20 cellular contexts compared by ENCODE assay signal in genomic region chr7:38492010-38492409, GRCh38.
DNase-seq lines count a peak whose midpoint lies in the region; ATAC-seq and TF ChIP-seq lines count a peak whose summit lies in the region.
"Had no signal": no experiment of that assay in that cellular context is flagged by ENCODE, and none has a peak within 500 bp of the region (broad histone marks: within the 10 kb centered on the region; RNA-seq: fewer than 3 reads in every experiment).

No MANE protein-coding gene starts in this region.

- no peaks in the 10 kb centered on the region for H3K9me3 Mint-ChIP-seq in Caco-2 (ENCODE audit: unreplicated experiment)

- H3K4me3 ChIP-seq in Caco-2 (ENCODE audit: low read depth, low read length): no peak overlapping the region
- H3K4me3 ChIP-seq in iPS DF 6.9 (ENCODE audit: low read length): no peak overlapping the region
- no peak overlapping the region for H3K4me3 ChIP-seq in lower lobe of right lung

- no peak overlapping the region for H3K27ac Mint-ChIP-seq in Caco-2 (ENCODE audit: unreplicated experiment)
- H3K27ac Mint-ChIP-seq: CD4-positive, CD25-positive, alpha-beta regulatory T cell had no signal

- DNase-seq in Caco-2: peak in 1 of 2 experiments; percentile 14
- peak; percentile 9 for DNase-seq in HT-29 (ENCODE audit: low spot score)
- peak; percentile 14 for DNase-seq in SW480 (ENCODE audit: low spot score)
- peak; percentile 13 for DNase-seq in iPS DF 6.9 (ENCODE audit: low read depth, low spot score)
- no peak for DNase-seq in NOMO-1 treated with DMSO at 0.1 percent for 48 hours (lab: John Stamatoyannopoulos, UW; ENCODE audit: unreplicated experiment)
- no peak for DNase-seq in lower lobe of right lung
- DNase-seq in NK-92 treated with Interleukin-12 subunit alpha and Interleukin-12 subunit beta, amount 100 ng/mL, for 24 hours (lab: John Stamatoyannopoulos, UW): no peak
- DNase-seq in cerebellum (ENCODE audit: low spot score): no peak
- DNase-seq: BE2C; CD4-positive, CD25-positive, alpha-beta regulatory T cell; COR-L47; DMS79; KBM-7; MV-4-11; NCI-H1694 treated with DMSO at 0.1 percent for 48 hours; NCI-H2107; NCI-H226; NCI-H524 treated with DMSO at 0.1 percent for 48 hours; Right ventricle myocardium superior; SW 1271 had no signal

- CTCF ChIA-PET in Caco-2 (lab: Charles Lee): no interaction called here

- POLR2A ChIA-PET in Caco-2 (lab: Charles Lee): no interaction called here

- ATAC-seq in lower lobe of right lung: no peak

- H3K27me3 Mint-ChIP-seq in Caco-2 (ENCODE audit: insufficient read depth, unreplicated experiment): peaks cover 3% of the 10 kb centered on the region

- intact Hi-C loops in Caco-2 (cut with micrococcal nuclease; ENCODE audit: unreplicated experiment) (no loop called here), lower lobe of right lung (cut with DNase I) (no loop called here)

- no peaks in the 10 kb centered on the region for H3K4me1 ChIP-seq in Caco-2
- no peaks in the 10 kb centered on the region; the same call in 1 of the 2 replicates for H3K4me1 ChIP-seq in iPS DF 6.9 (ENCODE audit: control insufficient read depth, insufficient read depth, low read length)
- H3K4me1 ChIP-seq in lower lobe of right lung: no peaks in the 10 kb centered on the region
- H3K4me1 ChIP-seq: BE2C had no signal

- no CpG with 5 or more reads among the region's 2 CpGs for WGBS in iPS DF 6.9 (ENCODE audit: insufficient coverage, insufficient read length)

- H3K27me3 ChIP-seq in Caco-2 (replicated peaks; ENCODE audit: control insufficient read depth, insufficient read depth, low read length) (no peaks in the 10 kb centered on the region), iPS DF 6.9 (ENCODE audit: control insufficient read depth, insufficient read depth, low read length) (no peaks in the 10 kb centered on the region), lower lobe of right lung (ENCODE audit: low read depth) (no peaks in the 10 kb centered on the region)
- H3K27me3 ChIP-seq: BE2C had no signal

- no peaks in the 10 kb centered on the region for H3K36me3 Mint-ChIP-seq in Caco-2 (ENCODE audit: insufficient read depth, unreplicated experiment)
- H3K36me3 Mint-ChIP-seq: CD4-positive, CD25-positive, alpha-beta regulatory T cell had no signal

- TF ChIP-seq CTCF in Caco-2 (IDR thresholded peaks at IDR 0.05; ENCODE audit: insufficient read depth in 1 of 2, low read depth in 1 of 2, low read length in 1 of 2, severe bottlenecking in 1 of 2, unreplicated experiment in 1 of 2) (no peak), lower lobe of right lung (IDR thresholded peaks at IDR 0.05) (no peak)

- H3K36me3 ChIP-seq in Caco-2 (ENCODE audit: control insufficient read depth, insufficient read depth, low read length): no peaks in the 10 kb centered on the region
- H3K36me3 ChIP-seq in iPS DF 6.9 (ENCODE audit: control insufficient read depth, insufficient read depth, low read length): no peaks in the 10 kb centered on the region
- no peaks in the 10 kb centered on the region for H3K36me3 ChIP-seq in lower lobe of right lung
- H3K36me3 ChIP-seq: BE2C had no signal

- no peak overlapping the region for H3K27ac ChIP-seq in iPS DF 6.9 (ENCODE audit: low read length)
- no peak overlapping the region for H3K27ac ChIP-seq in lower lobe of right lung

- no peaks in the 10 kb centered on the region for H3K9me3 ChIP-seq in Caco-2
- H3K9me3 ChIP-seq in iPS DF 6.9 (ENCODE audit: control insufficient read depth, insufficient read depth, low read length): no peaks in the 10 kb centered on the region
- H3K9me3 ChIP-seq in lower lobe of right lung: no peaks in the 10 kb centered on the region
- H3K9me3 ChIP-seq: BE2C had no signal

- no peaks in the 10 kb centered on the region for H3K4me1 Mint-ChIP-seq in Caco-2 (ENCODE audit: low read depth, unreplicated experiment)
- H3K4me1 Mint-ChIP-seq: CD4-positive, CD25-positive, alpha-beta regulatory T cell had no signal

- H3K4me3 Mint-ChIP-seq in Caco-2 (ENCODE audit: unreplicated experiment): peak overlapping the region; percentile 8
- H3K4me3 Mint-ChIP-seq: CD4-positive, CD25-positive, alpha-beta regulatory T cell had no signal

- BruUV-seq in Caco-2 (replicated peaks; lab: Mats Ljungman, UMichigan): no TSS peak

Comparison
In these comparisons a context has a peak if more than half of its experiments do, and no peak if none do; other contexts are left out.
1. DNase-seq: peak in HT-29 (single experiment), SW480 (single experiment) and iPS DF 6.9 (single experiment); none in NOMO-1 treated with DMSO at 0.1 percent for 48 hours (single experiment), lower lobe of right lung (single experiment), NK-92 treated with Interleukin-12 subunit alpha and Interleukin-12 subunit beta, amount 100 ng/mL, for 24 hours (single experiment) and cerebellum (single experiment).